In the genomic region with DNA sequence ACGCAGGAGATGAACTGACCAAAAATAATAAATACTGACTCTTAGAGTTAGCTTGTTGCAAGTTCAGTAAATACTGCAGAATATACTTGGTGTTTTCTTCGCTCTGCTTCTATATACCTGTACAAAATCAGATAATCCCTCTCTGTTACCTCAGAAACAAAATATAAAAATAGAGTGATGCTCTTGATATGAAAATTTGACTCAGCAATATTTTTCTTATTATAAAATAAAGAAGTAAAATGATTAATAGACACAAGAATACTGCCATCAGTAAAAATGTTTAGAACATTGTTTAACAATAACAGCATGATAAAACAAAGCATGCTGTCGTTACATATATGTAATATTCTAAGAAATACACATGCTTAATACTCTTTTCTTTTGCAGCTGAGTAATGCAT, we compare ENCODE assay signal across 33 cellular contexts.
"Had no signal": no experiment of that assay in that cellular context is flagged by ENCODE, and none has a peak within 500 bp of the region (broad histone marks: within the 10 kb centered on the region; RNA-seq: fewer than 3 reads in every experiment).

No MANE protein-coding gene starts in this region.

- H3K27me3 ChIP-seq: adrenal gland, ascending aorta, body of pancreas, brain microvascular endothelial cell, breast epithelium, cardiac muscle cell had no signal

- H3K27ac ChIP-seq: adrenal gland, ascending aorta, body of pancreas, brain microvascular endothelial cell, breast epithelium, cardiac muscle cell had no signal

- FAIRE-seq: astrocyte, bronchial epithelial cell had no signal

- H3K4me3 ChIP-seq: adrenal gland, ascending aorta, breast epithelium, cardiac muscle cell had no signal

- ATAC-seq: activated naive CD4-positive, alpha-beta T cell treated with anti-CD3 and anti-CD28 coated beads, Interleukin-2, amount 50 U/mL, for 72 hours; activated naive CD8-positive, alpha-beta T cell treated with anti-CD3 and anti-CD28 coated beads, Interleukin-2, amount 50 U/mL, for 24 hours; activated T-cell treated with anti-CD3 and anti-CD28 coated beads, Interleukin-2, amount 50 U/mL, for 4 hours; activated T-cell treated with anti-CD3 and anti-CD28 coated beads, Interleukin-2, amount 50 U/mL, for 72 hours; activated T-helper 17 cell treated with anti-CD3 and anti-CD28 coated beads, Interleukin-2, amount 50 U/mL, for 72 hours; body of pancreas had no signal

- H3K36me3 ChIP-seq: adrenal gland, ascending aorta, brain microvascular endothelial cell, breast epithelium, cardiac muscle cell had no signal

- DNase-seq: activated effector memory CD4-positive, alpha-beta T cell treated with anti-CD3 and anti-CD28 coated beads, Interleukin-2, amount 50 U/mL, for 16 hours; activated effector memory CD4-positive, alpha-beta T cell treated with Interleukin-2 at 50 U/mL for 16 hours; activated gamma-delta T cell; activated gamma-delta T cell treated with Interleukin-2 at 50 U/mL for 16 hours; activated naive CD4-positive, alpha-beta T cell; activated naive CD4-positive, alpha-beta T cell treated with anti-CD3 and anti-CD28 coated beads for 36 hours; activated naive CD4-positive, alpha-beta T cell treated with anti-CD3 and anti-CD28 coated beads, Interleukin-2, amount 10 ng/mL, durations not matched to agents 7 days and 5 days; activated naive CD4-positive, alpha-beta T cell treated with anti-CD3 and anti-CD28 coated beads, Interleukin-2, amount 50 U/mL, for 16 hours; activated naive CD4-positive, alpha-beta T cell treated with Interleukin-2 at 50 U/mL for 16 hours; activated naive CD8-positive, alpha-beta T cell treated with anti-CD3 and anti-CD28 coated beads for 36 hours; activated naive CD8-positive, alpha-beta T cell treated with anti-CD3 and anti-CD28 coated beads, Interleukin-2, amount 10 ng/mL, durations not matched to agents 7 days and 5 days; activated naive CD8-positive, alpha-beta T cell treated with anti-CD3 and anti-CD28 coated beads, Interleukin-2, amount 50 U/mL, for 24 hours; activated T-cell treated with anti-CD3 and anti-CD28 coated beads, Interleukin-2, amount 50 U/mL, for 24 hours; activated T-cell treated with anti-CD3 and anti-CD28 coated beads, Interleukin-2, amount 50 U/mL, for 4 hours; activated T-cell treated with anti-CD3 and anti-CD28 coated beads, Interleukin-2, amount 50 U/mL, for 48 hours; activated T-cell treated with anti-CD3 and anti-CD28 coated beads, Interleukin-2, amount 50 U/mL, for 72 hours; adrenal gland; amniotic stem cell; amygdala; anterior cingulate cortex; aorta; body of pancreas; brain microvascular endothelial cell; caudate nucleus; central memory CD4-positive, alpha-beta T cell; cerebellar nuclear complex had no signal

- H3K4me1 ChIP-seq: adrenal gland, ascending aorta, body of pancreas, breast epithelium had no signal

- H3K9me3 ChIP-seq: adrenal gland, ascending aorta, body of pancreas had no signal
